ENCODE assay signal across 17 cellular contexts in the genomic region with DNA sequence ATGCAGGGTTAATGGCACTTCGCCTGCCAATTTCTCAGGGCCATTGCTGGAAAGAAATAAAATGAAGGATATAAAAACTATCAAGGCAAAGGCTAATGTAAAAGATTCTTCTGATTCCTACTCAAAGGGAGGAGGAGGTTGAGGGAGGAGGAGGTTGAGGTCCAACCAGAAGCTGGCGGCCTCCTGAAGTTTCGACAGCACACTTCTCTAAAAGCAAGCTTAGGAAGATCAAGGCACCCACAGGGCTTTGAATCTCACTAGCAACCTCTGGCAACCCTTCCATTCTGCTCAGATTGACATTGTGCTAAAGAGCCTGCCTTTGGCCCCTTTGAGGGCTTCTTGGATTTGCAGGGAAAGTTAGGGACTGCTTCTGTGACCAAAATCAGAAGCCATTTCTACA.
DNase-seq lines count a peak whose midpoint lies in the region; ATAC-seq and TF ChIP-seq lines count a peak whose summit lies in the region.
"Had no signal": no experiment of that assay in that cellular context is flagged by ENCODE, and none has a peak within 500 bp of the region (broad histone marks: within the 10 kb centered on the region; RNA-seq: fewer than 3 reads in every experiment).

No MANE protein-coding gene starts in this region.

- peaks cover 0 to 10% (median 2%) of the 10 kb centered on the region in 3 donors for H3K9me3 Mint-ChIP-seq in T-cell
- peaks cover 15% of the 10 kb centered on the region for H3K9me3 Mint-ChIP-seq in activated CD4-positive, alpha-beta memory T cell treated with anti-CD3 and anti-CD28 coated beads, Interleukin-2, amount 10 ng/mL, durations not matched to agents 7 days and 5 days

- H3K4me1 Mint-ChIP-seq in T-cell = peaks cover 88 to 92% (median 89%) of the 10 kb centered on the region in 3 donors
- H3K4me1 Mint-ChIP-seq in activated CD4-positive, alpha-beta memory T cell treated with anti-CD3 and anti-CD28 coated beads, Interleukin-2, amount 10 ng/mL, durations not matched to agents 7 days and 5 days = peaks cover 35% of the 10 kb centered on the region

- intact Hi-C loops in upper lobe of right lung (cut with DNase I) = no loop called here

- no peak overlapping the region for H3K27ac ChIP-seq in upper lobe of right lung
- H3K27ac ChIP-seq: C4-2B, Peyer's patch had no signal

- no peak for TF ChIP-seq CTCF in upper lobe of right lung (IDR thresholded peaks at IDR 0.05)

- peaks cover 11% of the 10 kb centered on the region for H3K4me1 ChIP-seq in upper lobe of right lung

- no peak overlapping the region for H3K4me3 ChIP-seq in upper lobe of right lung
- H3K4me3 ChIP-seq: Peyer's patch had no signal

- ATAC-seq in T-cell (replicated peaks in 1 of 4) (peak in 1 of 4 experiments; percentile 25), upper lobe of right lung (peak; percentile 9)

- peak overlapping the region in 1 of 3 donors; percentile 64 for H3K4me3 Mint-ChIP-seq in T-cell
- no peak overlapping the region for H3K4me3 Mint-ChIP-seq in activated CD4-positive, alpha-beta memory T cell treated with anti-CD3 and anti-CD28 coated beads, Interleukin-2, amount 10 ng/mL, durations not matched to agents 7 days and 5 days
- H3K4me3 Mint-ChIP-seq: HFFc6 had no signal

- peaks cover 11% of the 10 kb centered on the region for H3K36me3 Mint-ChIP-seq in T-cell
- H3K36me3 Mint-ChIP-seq in activated CD4-positive, alpha-beta memory T cell treated with anti-CD3 and anti-CD28 coated beads, Interleukin-2, amount 10 ng/mL, durations not matched to agents 7 days and 5 days (ENCODE audit: low read depth) = peaks cover 13% of the 10 kb centered on the region

- H3K36me3 ChIP-seq in upper lobe of right lung = no peaks in the 10 kb centered on the region
- H3K36me3 ChIP-seq: Peyer's patch had no signal

- peak; percentile 46 for DNase-seq in SIG-M5 treated with dmso at 0.1 percent for 504 hours (lab: John Stamatoyannopoulos, UW; ENCODE audit: unreplicated experiment)
- no peak for DNase-seq in SIG-M5 (lab: John Stamatoyannopoulos, UW)
- DNase-seq in MV-4-11 (lab: John Stamatoyannopoulos, UW) = peak; percentile 86
- peak in 1 of 34 experiments; percentile 37 for DNase-seq in T-cell
- DNase-seq in upper lobe of right lung = no peak
- DNase-seq in activated CD4-positive, alpha-beta memory T cell treated with anti-CD3 and anti-CD28 coated beads, Interleukin-2, amount 10 ng/mL, durations not matched to agents 7 days and 5 days = no peak
- no peak for DNase-seq in NCI-H2227 (lab: John Stamatoyannopoulos, UW; ENCODE audit: unreplicated experiment)
- DNase-seq in OCI-M2 (lab: John Stamatoyannopoulos, UW; ENCODE audit: unreplicated experiment) = no peak
- DNase-seq: 8988T; HFFc6; KBM-7; NCI-H1436; NCI-H2029 treated with DMSO at 0.1 percent for 48 hours; NK-92 treated with Interleukin-12 subunit alpha and Interleukin-12 subunit beta, amount 100 ng/mL, for 24 hours; Peyer's patch; Right ventricle myocardium superior had no signal

- POLR2A ChIA-PET in T-cell (lab: Charles Lee) = interaction anchor here in 1 of 2 donors (1.2 kb wide), 1 partner anchor 12 kb away, joined by 5 read pairs; no protein-coding TSS in a partner anchor
- POLR2A ChIA-PET in activated CD4-positive, alpha-beta memory T cell treated with anti-CD3 and anti-CD28 coated beads, Interleukin-2, amount 10 ng/mL, durations not matched to agents 7 days and 5 days (lab: Charles Lee) = interaction anchor here (0.6 to 1.5 kb wide), 4 partner anchors 9 to 81 kb away, joined by 3 to 5 read pairs (median 3); a partner anchor contains a TSS

- no peaks in the 10 kb centered on the region for H3K9me3 ChIP-seq in upper lobe of right lung

- H3K27me3 Mint-ChIP-seq in T-cell = no peaks in the 10 kb centered on the region
- H3K27me3 Mint-ChIP-seq in activated CD4-positive, alpha-beta memory T cell treated with anti-CD3 and anti-CD28 coated beads, Interleukin-2, amount 10 ng/mL, durations not matched to agents 7 days and 5 days = peaks cover 10% of the 10 kb centered on the region

- CTCF ChIA-PET in T-cell (lab: Charles Lee) = no interaction called here
- CTCF ChIA-PET in activated CD4-positive, alpha-beta memory T cell treated with anti-CD3 and anti-CD28 coated beads, Interleukin-2, amount 10 ng/mL, durations not matched to agents 7 days and 5 days (lab: Charles Lee) = interaction anchor here (0.6 kb wide), 1 partner anchor 267 kb away, joined by 4 read pairs; no protein-coding TSS in a partner anchor

- H3K27ac Mint-ChIP-seq in T-cell = peak overlapping the region; percentile 31 to 76
- H3K27ac Mint-ChIP-seq in activated CD4-positive, alpha-beta memory T cell treated with anti-CD3 and anti-CD28 coated beads, Interleukin-2, amount 10 ng/mL, durations not matched to agents 7 days and 5 days = no peak overlapping the region
- H3K27ac Mint-ChIP-seq: HFFc6 had no signal

- no peaks in the 10 kb centered on the region for H3K27me3 ChIP-seq in upper lobe of right lung
- H3K27me3 ChIP-seq: Peyer's patch had no signal

Comparison
In these comparisons a context has a peak if more than half of its experiments do, and no peak if none do; other contexts are left out.
1. DNase-seq: peak in SIG-M5 treated with dmso at 0.1 percent for 504 hours (single experiment) and MV-4-11 (single experiment); none in SIG-M5 (single experiment), upper lobe of right lung (single experiment), activated CD4-positive, alpha-beta memory T cell treated with anti-CD3 and anti-CD28 coated beads, Interleukin-2, amount 10 ng/mL, durations not matched to agents 7 days and 5 days (single experiment), NCI-H2227 (single experiment) and OCI-M2 (single experiment).